ENCODE assay signal across 1 cellular context in genomic region chr6:89297695-89298351, GRCh38.
TF ChIP-seq lines count a peak whose summit lies in the region.

No MANE protein-coding gene starts in this region.

TF ChIP-seq in HEK293, 187 proteins besides CTCF, POLR2A, EP300 and RAD21 (continued from another document and continues in another):
- TF ChIP-seq KLF9 (tag by site-specific recombination; IDR thresholded peaks at IDR 0.05; ENCODE audit: low read depth) (0 out of 2 replicates have a peak, but pooled peaks have one; percentile 36), ZNF211 (tag by site-specific recombination; IDR thresholded peaks at IDR 0.05; ENCODE audit: low read depth) (no peak), ATF2 (tag by site-specific recombination; IDR thresholded peaks at IDR 0.05; ENCODE audit: low read depth) (no peak), ZSCAN30 (tag by site-specific recombination; IDR thresholded peaks at IDR 0.05) (no peak), ZNF423 (tag by site-specific recombination; IDR thresholded peaks at IDR 0.05) (no peak), ZNF169 (tag by site-specific recombination; IDR thresholded peaks at IDR 0.05) (no peak), ZNF350 (tag by site-specific recombination; IDR thresholded peaks at IDR 0.05) (no peak), KLF10 (tag by site-specific recombination; IDR thresholded peaks at IDR 0.05) (peak; percentile 56; the same call in 1 of the 2 replicates), ZNF76 (tag by site-specific recombination; IDR thresholded peaks at IDR 0.05; ENCODE audit: borderline replicate concordance, low read depth) (no peak), TCF7L2 (IDR thresholded peaks at IDR 0.05; ENCODE audit: borderline replicate concordance, low read depth, low read length) (no peak), ZNF391 (tag by site-specific recombination; IDR thresholded peaks at IDR 0.05; ENCODE audit: borderline replicate concordance, low read depth) (no peak), ZNF311 (tag by site-specific recombination; IDR thresholded peaks at IDR 0.05; ENCODE audit: borderline replicate concordance) (no peak), ZNF776 (tag by site-specific recombination; IDR thresholded peaks at IDR 0.05; ENCODE audit: borderline replicate concordance) (no peak), GLI2 (tag by site-specific recombination; IDR thresholded peaks at IDR 0.05; ENCODE audit: borderline replicate concordance, low read depth) (no peak), ZNF175 (tag by site-specific recombination; IDR thresholded peaks at IDR 0.05) (no peak), ZFP37 (tag by site-specific recombination; IDR thresholded peaks at IDR 0.05) (peak; percentile 67; the same call in 1 of the 2 replicates), ZNF48 (tag by site-specific recombination; IDR thresholded peaks at IDR 0.05) (no peak), ZNF830 (tag by site-specific recombination; IDR thresholded peaks at IDR 0.05; ENCODE audit: low read depth) (no peak), SALL2 (tag by site-specific recombination; IDR thresholded peaks at IDR 0.05; ENCODE audit: borderline replicate concordance) (no peak), HOXD13 (CRISPR knock-in tag; IDR thresholded peaks at IDR 0.05; ENCODE audit: borderline replicate concordance) (no peak), ZNF521 (tag by site-specific recombination; IDR thresholded peaks at IDR 0.05) (no peak), ZNF202 (tag by site-specific recombination; IDR thresholded peaks at IDR 0.05; ENCODE audit: borderline replicate concordance) (no peak), ZNF114 (tag by site-specific recombination; IDR thresholded peaks at IDR 0.05) (no peak), ZBTB10 (tag by site-specific recombination; IDR thresholded peaks at IDR 0.05) (no peak), YY2 (tag by site-specific recombination; IDR thresholded peaks at IDR 0.05) (no peak), ZNF10 (tag by site-specific recombination; IDR thresholded peaks at IDR 0.05) (peak; percentile 89), ZBTB48 (tag by site-specific recombination; IDR thresholded peaks at IDR 0.05) (no peak), ZNF302 (tag by site-specific recombination; IDR thresholded peaks at IDR 0.05; ENCODE audit: low read depth) (no peak), ZNF707 (tag by site-specific recombination; IDR thresholded peaks at IDR 0.05) (no peak), ZNF221 (tag by site-specific recombination; IDR thresholded peaks at IDR 0.05; ENCODE audit: borderline replicate concordance) (no peak), ZFP41 (tag by site-specific recombination; IDR thresholded peaks at IDR 0.05; ENCODE audit: borderline replicate concordance) (no peak), ZNF624 (tag by site-specific recombination; IDR thresholded peaks at IDR 0.05) (no peak), ZNF626 (tag by site-specific recombination; IDR thresholded peaks at IDR 0.05) (0 out of 2 replicates have a peak, but pooled peaks have one; percentile 38), ZNF580 (tag by site-specific recombination; IDR thresholded peaks at IDR 0.05) (0 out of 2 replicates have a peak, but pooled peaks have one; percentile 48), ZFP3 (tag by site-specific recombination; IDR thresholded peaks at IDR 0.05; ENCODE audit: low read depth) (no peak), ZNF768 (tag by site-specific recombination; IDR thresholded peaks at IDR 0.05) (no peak), ZNF174 (tag by site-specific recombination; IDR thresholded peaks at IDR 0.05) (no peak), ZNF792 (tag by site-specific recombination; IDR thresholded peaks at IDR 0.05) (no peak), ZNF558 (tag by site-specific recombination; IDR thresholded peaks at IDR 0.05) (no peak), REST (tag by site-specific recombination; IDR thresholded peaks at IDR 0.05) (no peak), ZNF660 (tag by site-specific recombination; IDR thresholded peaks at IDR 0.05) (0 out of 2 replicates have a peak, but pooled peaks have one; percentile 72), MYNN (tag by site-specific recombination; IDR thresholded peaks at IDR 0.05; ENCODE audit: borderline replicate concordance) (no peak), ZFHX2 (tag by site-specific recombination; conservative IDR thresholded peaks at IDR 0.05) (peak; percentile 89), SCRT2 (tag by site-specific recombination; IDR thresholded peaks at IDR 0.05) (peak; percentile 84), ZNF658 (tag by site-specific recombination; IDR thresholded peaks at IDR 0.05) (no peak), ZXDB (tag by site-specific recombination; IDR thresholded peaks at IDR 0.05) (peak; percentile 79), ZNF324 (tag by site-specific recombination; IDR thresholded peaks at IDR 0.05) (no peak), ZNF133 (tag by site-specific recombination; IDR thresholded peaks at IDR 0.05) (no peak), ZNF239 (tag by site-specific recombination; IDR thresholded peaks at IDR 0.05) (no peak), ZNF560 (tag by site-specific recombination; IDR thresholded peaks at IDR 0.05; ENCODE audit: borderline replicate concordance) (no peak)
- TF ChIP-seq, protein P1, sequence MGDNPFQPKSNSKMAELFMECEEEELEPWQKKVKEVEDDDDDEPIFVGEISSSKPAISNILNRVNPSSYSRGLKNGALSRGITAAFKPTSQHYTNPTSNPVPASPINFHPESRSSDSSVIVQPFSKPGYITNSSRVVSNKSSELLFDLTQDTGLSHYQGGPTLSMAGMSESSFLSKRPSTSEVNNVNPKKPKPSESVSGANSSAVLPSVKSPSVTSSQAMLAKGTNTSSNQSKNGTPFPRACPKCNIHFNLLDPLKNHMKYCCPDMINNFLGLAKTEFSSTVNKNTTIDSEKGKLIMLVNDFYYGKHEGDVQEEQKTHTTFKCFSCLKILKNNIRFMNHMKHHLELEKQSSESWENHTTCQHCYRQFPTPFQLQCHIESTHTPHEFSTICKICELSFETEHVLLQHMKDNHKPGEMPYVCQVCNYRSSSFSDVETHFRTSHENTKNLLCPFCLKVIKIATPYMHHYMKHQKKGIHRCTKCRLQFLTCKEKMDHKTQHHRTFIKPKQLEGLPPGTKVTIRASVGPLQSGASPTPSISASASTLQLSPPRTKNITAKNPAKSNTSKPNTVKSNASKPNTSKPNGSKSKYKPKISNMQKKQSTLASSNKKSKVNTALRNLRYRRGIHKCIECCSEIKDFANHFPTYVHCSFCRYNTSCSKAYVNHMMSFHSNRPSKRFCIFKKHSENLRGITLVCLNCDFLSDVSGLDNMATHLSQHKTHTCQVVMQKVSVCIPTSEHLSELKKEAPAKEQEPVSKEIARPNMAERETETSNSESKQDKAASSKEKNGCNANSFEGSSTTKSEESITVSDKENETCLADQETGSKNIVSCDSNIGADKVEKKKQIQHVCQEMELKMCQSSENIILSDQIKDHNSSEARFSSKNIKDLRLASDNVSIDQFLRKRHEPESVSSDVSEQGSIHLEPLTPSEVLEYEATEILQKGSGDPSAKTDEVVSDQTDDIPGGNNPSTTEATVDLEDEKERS (tag by site-specific recombination; IDR thresholded peaks at IDR 0.05): no peak
- TF ChIP-seq, protein P2, sequence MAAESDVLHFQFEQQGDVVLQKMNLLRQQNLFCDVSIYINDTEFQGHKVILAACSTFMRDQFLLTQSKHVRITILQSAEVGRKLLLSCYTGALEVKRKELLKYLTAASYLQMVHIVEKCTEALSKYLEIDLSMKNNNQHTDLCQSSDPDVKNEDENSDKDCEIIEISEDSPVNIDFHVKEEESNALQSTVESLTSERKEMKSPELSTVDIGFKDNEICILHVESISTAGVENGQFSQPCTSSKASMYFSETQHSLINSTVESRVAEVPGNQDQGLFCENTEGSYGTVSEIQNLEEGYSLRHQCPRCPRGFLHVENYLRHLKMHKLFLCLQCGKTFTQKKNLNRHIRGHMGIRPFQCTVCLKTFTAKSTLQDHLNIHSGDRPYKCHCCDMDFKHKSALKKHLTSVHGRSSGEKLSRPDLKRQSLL (tag by site-specific recombination; IDR thresholded peaks at IDR 0.05): no peak
- TF ChIP-seq, protein P3, sequence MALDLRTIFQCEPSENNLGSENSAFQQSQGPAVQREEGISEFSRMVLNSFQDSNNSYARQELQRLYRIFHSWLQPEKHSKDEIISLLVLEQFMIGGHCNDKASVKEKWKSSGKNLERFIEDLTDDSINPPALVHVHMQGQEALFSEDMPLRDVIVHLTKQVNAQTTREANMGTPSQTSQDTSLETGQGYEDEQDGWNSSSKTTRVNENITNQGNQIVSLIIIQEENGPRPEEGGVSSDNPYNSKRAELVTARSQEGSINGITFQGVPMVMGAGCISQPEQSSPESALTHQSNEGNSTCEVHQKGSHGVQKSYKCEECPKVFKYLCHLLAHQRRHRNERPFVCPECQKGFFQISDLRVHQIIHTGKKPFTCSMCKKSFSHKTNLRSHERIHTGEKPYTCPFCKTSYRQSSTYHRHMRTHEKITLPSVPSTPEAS (tag by site-specific recombination; IDR thresholded peaks at IDR 0.05): no peak
- TF ChIP-seq, protein P4, sequence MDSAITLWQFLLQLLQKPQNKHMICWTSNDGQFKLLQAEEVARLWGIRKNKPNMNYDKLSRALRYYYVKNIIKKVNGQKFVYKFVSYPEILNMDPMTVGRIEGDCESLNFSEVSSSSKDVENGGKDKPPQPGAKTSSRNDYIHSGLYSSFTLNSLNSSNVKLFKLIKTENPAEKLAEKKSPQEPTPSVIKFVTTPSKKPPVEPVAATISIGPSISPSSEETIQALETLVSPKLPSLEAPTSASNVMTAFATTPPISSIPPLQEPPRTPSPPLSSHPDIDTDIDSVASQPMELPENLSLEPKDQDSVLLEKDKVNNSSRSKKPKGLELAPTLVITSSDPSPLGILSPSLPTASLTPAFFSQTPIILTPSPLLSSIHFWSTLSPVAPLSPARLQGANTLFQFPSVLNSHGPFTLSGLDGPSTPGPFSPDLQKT (IDR thresholded peaks at IDR 0.05; ENCODE audit: borderline replicate concordance, low read depth, low read length): no peak
